In the genomic region with DNA sequence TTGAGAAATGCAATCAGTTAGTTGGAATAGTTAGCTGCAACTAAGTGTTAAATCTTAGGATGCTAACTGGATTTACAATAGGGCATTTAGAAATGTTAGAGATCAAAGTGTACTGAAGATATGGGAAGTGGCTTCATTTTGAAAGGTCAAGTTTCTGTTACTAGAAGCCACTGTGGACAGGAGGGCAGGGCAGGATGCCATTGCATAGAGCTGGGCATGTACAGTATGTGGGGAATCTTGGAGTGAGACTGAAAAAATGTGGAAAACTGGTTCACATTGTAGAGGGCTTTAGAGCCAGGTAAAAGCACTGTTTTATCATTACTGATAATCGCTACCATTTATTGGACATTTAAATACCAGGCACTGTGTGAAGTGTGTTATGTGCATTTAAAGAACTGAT, we compare ENCODE assay signal across 17 cellular contexts. TPM values are rescaled to one million over a fixed set of nuclear protein-coding genes. Genes with fewer than 3 reads are reported as not detected.
A peak's percentile ranks its signal among the peaks of the same experiment; 100 is the strongest.
DNase-seq lines count a peak whose midpoint lies in the region; ATAC-seq and TF ChIP-seq lines count a peak whose summit lies in the region.
"Had no signal": no experiment of that assay in that cellular context is flagged by ENCODE, and none has a peak within 500 bp of the region (broad histone marks: within the 10 kb centered on the region; RNA-seq: fewer than 3 reads in every experiment).

No MANE protein-coding gene starts in this region.

- H3K27me3 ChIP-seq in cardiac muscle cell (no peaks in the 10 kb centered on the region), heart right ventricle (no peaks in the 10 kb centered on the region), lower lobe of right lung (ENCODE audit: low read depth) (no peaks in the 10 kb centered on the region)
- H3K27me3 ChIP-seq: ascending aorta, spleen had no signal

- H3K9me3 ChIP-seq in cardiac muscle cell (ENCODE audit: low read depth), result no peaks in the 10 kb centered on the region
- H3K9me3 ChIP-seq in heart right ventricle, result no peaks in the 10 kb centered on the region
- H3K9me3 ChIP-seq in lower lobe of right lung, result no peaks in the 10 kb centered on the region
- H3K9me3 ChIP-seq: ascending aorta, spleen had no signal

- H3K4me1 Mint-ChIP-seq in activated B cell treated with CpG ODN at 0.5 μM for 24 hours (peaks cover 78% of the 10 kb centered on the region), osteocyte (ENCODE audit: unreplicated experiment) (peaks cover 52% of the 10 kb centered on the region)
- peaks cover 59 to 82% of the 10 kb centered on the region in 2 donors for H3K4me1 Mint-ChIP-seq in stimulated activated naive B cell treated with anti-CD40 and anti-IgM and Interleukin-4, amounts not matched to agents 10 μg/mL and 1 μg/mL and 100 μg/mL, for 72 hours

- H3K4me3 Mint-ChIP-seq in activated B cell treated with CpG ODN at 0.5 μM for 24 hours (no peak overlapping the region), osteocyte (ENCODE audit: unreplicated experiment) (no peak overlapping the region)
- peak overlapping the region in 1 of 2 donors; percentile 46 for H3K4me3 Mint-ChIP-seq in stimulated activated naive B cell treated with anti-CD40 and anti-IgM and Interleukin-4, amounts not matched to agents 10 μg/mL and 1 μg/mL and 100 μg/mL, for 72 hours
- H3K4me3 Mint-ChIP-seq: activated T-cell treated with anti-CD3 and anti-CD28 coated beads, Interleukin-2, amount 50 U/mL, for 4 hours had no signal

- H3K9me3 Mint-ChIP-seq in activated B cell treated with CpG ODN at 0.5 μM for 24 hours (no peaks in the 10 kb centered on the region), osteocyte (ENCODE audit: unreplicated experiment) (no peaks in the 10 kb centered on the region)
- no peaks in the 10 kb centered on the region for H3K9me3 Mint-ChIP-seq in stimulated activated naive B cell treated with anti-CD40 and anti-IgM and Interleukin-4, amounts not matched to agents 10 μg/mL and 1 μg/mL and 100 μg/mL, for 72 hours
- H3K9me3 Mint-ChIP-seq: activated T-cell treated with anti-CD3 and anti-CD28 coated beads, Interleukin-2, amount 50 U/mL, for 4 hours; stimulated activated naive CD8-positive, alpha-beta T cell treated with anti-CD3 and anti-CD28 coated beads, Interleukin-15, amount 100 ng/mL, for 72 hours had no signal

- peaks cover 18% of the 10 kb centered on the region for H3K36me3 ChIP-seq in cardiac muscle cell
- peaks cover 0 to 26% (median 21%) of the 10 kb centered on the region in 9 donors for H3K36me3 ChIP-seq in heart right ventricle
- peaks cover 24% of the 10 kb centered on the region for H3K36me3 ChIP-seq in lower lobe of right lung

- ATAC-seq in heart right ventricle, result no peak
- ATAC-seq in activated B cell treated with CpG ODN at 0.5 μM for 24 hours (ENCODE audit: low read depth), result no peak
- peak; percentile 25 to 56 for ATAC-seq in lower lobe of right lung
- peak; percentile 49 to 58 for ATAC-seq in stimulated activated naive B cell treated with anti-CD40 and anti-IgM and Interleukin-4, amounts not matched to agents 10 μg/mL and 1 μg/mL and 100 μg/mL, for 72 hours (replicated peaks)
- ATAC-seq in HG02610 (IDR thresholded peaks at IDR 0.05; ENCODE audit: unreplicated experiment), result no peak
- ATAC-seq: activated T-cell treated with anti-CD3 and anti-CD28 coated beads, Interleukin-2, amount 50 U/mL, for 4 hours; esophagus mucosa; stimulated activated naive CD8-positive, alpha-beta T cell treated with anti-CD3 and anti-CD28 coated beads, Interleukin-15, amount 100 ng/mL, for 72 hours had no signal

- H3K27me3 Mint-ChIP-seq in activated B cell treated with CpG ODN at 0.5 μM for 24 hours (no peaks in the 10 kb centered on the region), osteocyte (ENCODE audit: unreplicated experiment) (no peaks in the 10 kb centered on the region)
- H3K27me3 Mint-ChIP-seq in stimulated activated naive B cell treated with anti-CD40 and anti-IgM and Interleukin-4, amounts not matched to agents 10 μg/mL and 1 μg/mL and 100 μg/mL, for 72 hours, result no peaks in the 10 kb centered on the region
- H3K27me3 Mint-ChIP-seq: stimulated activated naive CD8-positive, alpha-beta T cell treated with anti-CD3 and anti-CD28 coated beads, Interleukin-15, amount 100 ng/mL, for 72 hours had no signal

- POLR2A ChIA-PET in activated B cell treated with CpG ODN at 0.5 μM for 24 hours (lab: Charles Lee), result interaction anchor here (0.5 to 1.6 kb wide), 4 partner anchors 17 to 34 kb away, joined by 3 to 8 read pairs (median 4); no protein-coding TSS in a partner anchor

- WGBS in heart right ventricle, 2 donors, result 83 to 92% methylated on average over 1 of the region's 1 CpG

- peaks cover 24% of the 10 kb centered on the region for H3K36me3 Mint-ChIP-seq in activated B cell treated with CpG ODN at 0.5 μM for 24 hours (ENCODE audit: low read depth)
- peaks cover 18 to 44% of the 10 kb centered on the region in 2 donors for H3K36me3 Mint-ChIP-seq in stimulated activated naive B cell treated with anti-CD40 and anti-IgM and Interleukin-4, amounts not matched to agents 10 μg/mL and 1 μg/mL and 100 μg/mL, for 72 hours
- H3K36me3 Mint-ChIP-seq in osteocyte (ENCODE audit: unreplicated experiment), result peaks cover 13% of the 10 kb centered on the region

- TF ChIP-seq CTCF in cardiac muscle cell (IDR thresholded peaks at IDR 0.05; ENCODE audit: low read depth, low read length), result no peak
- TF ChIP-seq CTCF in heart right ventricle (IDR thresholded peaks at IDR 0.05), result no peak
- no peak for TF ChIP-seq CTCF in activated B cell treated with CpG ODN at 0.5 μM for 24 hours (IDR thresholded peaks at IDR 0.05)
- no peak for TF ChIP-seq CTCF in lower lobe of right lung (IDR thresholded peaks at IDR 0.05)
- TF ChIP-seq CTCF in osteocyte (IDR thresholded peaks at IDR 0.05), result no peak

- DNase-seq in cardiac muscle cell (ENCODE audit: low read depth in 1 of 2, low spot score in 1 of 2), result no peak
- no peak for DNase-seq in heart right ventricle
- DNase-seq in activated B cell treated with CpG ODN at 0.5 μM for 24 hours, result no peak
- DNase-seq in lower lobe of right lung, result no peak
- DNase-seq in stimulated activated naive B cell treated with anti-CD40 and anti-IgM and Interleukin-4, amounts not matched to agents 10 μg/mL and 1 μg/mL and 100 μg/mL, for 72 hours, result no peak
- DNase-seq in osteocyte (ENCODE audit: extremely low spot score, unreplicated experiment), result no peak
- DNase-seq in midbrain (lab: John Stamatoyannopoulos, UW), result no peak
- DNase-seq: activated CD4-positive, CD25-positive, alpha-beta regulatory T cell; activated T-cell treated with anti-CD3 and anti-CD28 coated beads, Interleukin-2, amount 50 U/mL, for 4 hours; NCI-H2107; NCI-H748 treated with DMSO at 0.1 percent for 48 hours; posterior cingulate gyrus; spleen; stimulated activated naive CD8-positive, alpha-beta T cell treated with anti-CD3 and anti-CD28 coated beads, Interleukin-15, amount 100 ng/mL, for 72 hours had no signal

- no peak overlapping the region for H3K4me3 ChIP-seq in cardiac muscle cell
- H3K4me3 ChIP-seq in heart right ventricle, result no peak overlapping the region
- H3K4me3 ChIP-seq in lower lobe of right lung, result no peak overlapping the region
- H3K4me3 ChIP-seq: ascending aorta, spleen had no signal

- H3K27ac ChIP-seq in cardiac muscle cell (peak overlapping the region; percentile 61), heart right ventricle (no peak overlapping the region), lower lobe of right lung (no peak overlapping the region)

- intact Hi-C loops in heart right ventricle (cut with DNase I) (no loop called here), activated B cell treated with CpG ODN at 0.5 μM for 24 hours (cut with micrococcal nuclease) (no loop called here), lower lobe of right lung (cut with DNase I) (no loop called here)

- peaks cover 66% of the 10 kb centered on the region for H3K4me1 ChIP-seq in cardiac muscle cell (ENCODE audit: low read depth)
- peaks cover 22 to 100% (median 93%) of the 10 kb centered on the region in 9 donors for H3K4me1 ChIP-seq in heart right ventricle
- H3K4me1 ChIP-seq in lower lobe of right lung, result peaks cover 73% of the 10 kb centered on the region

- CTCF ChIA-PET in activated B cell treated with CpG ODN at 0.5 μM for 24 hours (lab: Charles Lee), result interaction anchor here (2.5 kb wide), 1 partner anchor 62 kb away, joined by 7 read pairs; no protein-coding TSS in a partner anchor

- H3K27ac Mint-ChIP-seq in activated B cell treated with CpG ODN at 0.5 μM for 24 hours (peak overlapping the region; percentile 39), osteocyte (ENCODE audit: unreplicated experiment) (no peak overlapping the region)
- H3K27ac Mint-ChIP-seq in stimulated activated naive B cell treated with anti-CD40 and anti-IgM and Interleukin-4, amounts not matched to agents 10 μg/mL and 1 μg/mL and 100 μg/mL, for 72 hours, result peak overlapping the region; percentile 44

RNA-seq across cellular contexts. Expression of gene ARID1A, which starts 31.0 kb away (rescaled TPM):
- total RNA-seq in cardiac muscle cell, result 52.9 and 93.3 TPM in 2 replicates
- polyA plus RNA-seq in cardiac muscle cell, result 28.5 and 43.1 TPM in 2 replicates
- total RNA-seq in heart right ventricle, result 10 to 100 TPM; 33.6 to 62.5 (median 45.7) TPM
- 10 to 100 TPM; 14.5 to 16.8 TPM for polyA plus RNA-seq in heart right ventricle
- 116 and 142 TPM in 2 replicates for total RNA-seq in activated B cell treated with CpG ODN at 0.5 μM for 24 hours
- 72.4 TPM for total RNA-seq in lower lobe of right lung
- total RNA-seq in osteocyte, result 70.0 and 78.7 TPM in 2 replicates

Comparison
In these comparisons a context has a peak if more than half of its experiments do, and no peak if none do; other contexts are left out.
1. ATAC-seq: peak in lower lobe of right lung (2 of 2) and stimulated activated naive B cell treated with anti-CD40 and anti-IgM and Interleukin-4, amounts not matched to agents 10 μg/mL and 1 μg/mL and 100 μg/mL, for 72 hours (2 of 2); none in heart right ventricle (0 of 8), activated B cell treated with CpG ODN at 0.5 μM for 24 hours (single experiment) and HG02610 (single experiment).